6 cellular contexts compared by ENCODE assay signal in the genomic region with DNA sequence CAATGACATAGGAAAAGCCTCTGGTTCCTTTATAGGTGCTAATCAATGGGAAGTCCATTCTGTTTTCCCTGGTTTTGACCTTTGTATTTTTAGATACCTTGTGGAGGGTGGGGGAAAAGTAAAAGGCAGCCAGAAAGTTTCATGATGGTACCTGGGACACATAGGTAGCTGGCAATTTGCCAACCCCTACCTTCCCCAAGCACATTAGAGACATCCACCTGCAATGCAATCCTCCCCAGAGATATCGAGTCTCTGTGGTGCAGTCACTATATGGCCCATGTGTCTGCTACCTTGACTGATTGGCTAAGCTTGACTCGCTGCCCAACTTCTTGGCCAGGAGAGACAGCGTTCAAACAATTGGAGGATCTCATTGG.
"Had no signal": no experiment of that assay in that cellular context is flagged by ENCODE, and none has a peak within 500 bp of the region (broad histone marks: within the 10 kb centered on the region; RNA-seq: fewer than 3 reads in every experiment).

No MANE protein-coding gene starts in this region.

- DNase-seq: IMR-90, KBM-7, KG1 had no signal

- H3K9ac ChIP-seq: KMS-11 had no signal

- H3K27ac ChIP-seq: HL-60, KMS-11 had no signal

- FAIRE-seq: HTR-8/SVneo had no signal

- H3K4me2 ChIP-seq: KMS-11 had no signal
